ENCODE assay signal across 1 cellular context in the genomic region with DNA sequence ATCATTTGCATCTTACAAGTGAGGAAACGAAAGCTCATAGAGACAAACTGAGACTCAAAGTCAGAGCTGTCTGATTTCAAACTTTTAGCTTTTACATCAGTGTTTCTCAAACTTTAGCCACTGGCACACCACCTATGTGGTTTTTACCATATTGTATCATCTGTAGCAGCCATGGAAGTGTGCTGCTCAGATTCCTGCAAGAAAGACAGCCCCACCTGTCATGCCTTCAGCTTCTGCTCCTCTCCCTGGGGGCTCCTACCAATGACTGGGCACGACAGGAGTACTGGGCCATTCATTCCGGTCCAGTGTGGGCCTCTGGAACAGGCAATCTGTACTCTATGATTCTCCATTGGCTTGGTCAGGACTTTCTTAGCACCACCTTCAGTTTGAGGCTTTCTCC.
TF ChIP-seq lines count a peak whose summit lies in the region.

No MANE protein-coding gene starts in this region.

TF ChIP-seq in GM12878, 131 proteins besides CTCF, POLR2A, EP300 and RAD21 (continued from another document):
- TF ChIP-seq, protein P1, sequence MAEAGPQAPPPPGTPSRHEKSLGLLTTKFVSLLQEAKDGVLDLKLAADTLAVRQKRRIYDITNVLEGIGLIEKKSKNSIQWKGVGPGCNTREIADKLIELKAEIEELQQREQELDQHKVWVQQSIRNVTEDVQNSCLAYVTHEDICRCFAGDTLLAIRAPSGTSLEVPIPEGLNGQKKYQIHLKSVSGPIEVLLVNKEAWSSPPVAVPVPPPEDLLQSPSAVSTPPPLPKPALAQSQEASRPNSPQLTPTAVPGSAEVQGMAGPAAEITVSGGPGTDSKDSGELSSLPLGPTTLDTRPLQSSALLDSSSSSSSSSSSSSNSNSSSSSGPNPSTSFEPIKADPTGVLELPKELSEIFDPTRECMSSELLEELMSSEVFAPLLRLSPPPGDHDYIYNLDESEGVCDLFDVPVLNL (IDR thresholded peaks at IDR 0.05; ENCODE audit: low read depth, low read length) = no peak
- no peak for TF ChIP-seq ZSCAN29 (IDR thresholded peaks at IDR 0.05)
- no peak for TF ChIP-seq BMI1 (IDR thresholded peaks at IDR 0.05; ENCODE audit: borderline replicate concordance)
- TF ChIP-seq ZZZ3 (IDR thresholded peaks at IDR 0.05; ENCODE audit: control insufficient read depth, insufficient read length, low read depth) = no peak
- no peak for TF ChIP-seq CBFB (IDR thresholded peaks at IDR 0.05; ENCODE audit: low read depth)
- TF ChIP-seq PAX8 (IDR thresholded peaks at IDR 0.05) = no peak
- peak; percentile 67; the same call in 1 of the 2 replicates for TF ChIP-seq NFXL1 (IDR thresholded peaks at IDR 0.05; ENCODE audit: borderline replicate concordance)
- TF ChIP-seq ESRRA (IDR thresholded peaks at IDR 0.05; ENCODE audit: low read length) = no peak
